ENCODE assay signal across 11 cellular contexts in the genomic region with DNA sequence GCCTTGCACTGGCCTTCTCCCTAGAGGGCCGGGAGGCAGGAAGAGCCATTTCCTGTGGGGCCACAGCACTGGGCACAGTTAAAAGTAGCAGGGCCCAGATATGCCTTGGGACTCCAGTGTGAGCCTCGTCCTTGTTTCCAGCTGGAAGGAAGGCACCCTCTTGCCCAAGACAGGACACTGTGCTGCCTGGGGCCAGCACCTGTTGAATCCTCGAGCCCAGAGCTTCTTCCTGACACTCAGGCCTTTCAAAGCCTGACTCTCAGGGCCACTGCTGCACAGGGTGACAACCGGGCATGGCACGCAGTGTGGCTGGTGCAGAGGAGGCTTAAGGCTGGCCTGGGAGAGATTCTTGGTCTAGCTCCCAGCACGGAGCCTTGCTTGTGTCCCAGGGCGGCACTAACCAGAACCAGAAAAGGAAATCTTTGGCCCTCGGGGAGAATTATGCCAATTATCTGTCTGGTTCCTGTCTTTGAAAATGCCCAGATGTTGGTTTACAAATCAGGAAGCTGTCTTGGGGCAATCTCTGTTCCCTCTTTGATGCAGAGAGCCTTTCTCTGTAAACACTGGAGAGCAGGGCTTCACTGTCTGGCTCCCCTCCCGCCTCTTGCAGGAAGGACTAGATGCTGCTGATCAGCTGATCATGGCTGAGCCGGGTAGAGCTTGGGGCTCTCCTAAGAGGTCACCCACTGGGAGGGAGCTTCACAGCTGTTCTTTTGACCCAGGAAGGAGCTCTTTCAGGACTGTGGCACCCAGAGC. TPM values are rescaled to one million over a fixed set of nuclear protein-coding genes. Genes with fewer than 3 reads are reported as not detected.
DNase-seq lines count a peak whose midpoint lies in the region; ATAC-seq and TF ChIP-seq lines count a peak whose summit lies in the region.
"Had no signal": no experiment of that assay in that cellular context is flagged by ENCODE, and none has a peak within 500 bp of the region (broad histone marks: within the 10 kb centered on the region; RNA-seq: fewer than 3 reads in every experiment).

No MANE protein-coding gene starts in this region.

- DNase-seq in WTC11 (ENCODE audit: low spot score) (no peak), hippocampal formation (lab: John Stamatoyannopoulos, UW) (peak; percentile 48 to 67), DMS79 (lab: John Stamatoyannopoulos, UW) (no peak), omental fat pad (ENCODE audit: low spot score) (no peak)
- DNase-seq in stimulated activated effector memory CD8-positive, alpha-beta T cell treated with anti-CD3 and anti-CD28 coated beads, Interleukin-12 subunit alpha, Interleukin-12 subunit beta, amount 100 ng/mL, for 72 hours (ENCODE audit: low spot score in 2 of 2): no peak
- no peak for DNase-seq in activated naive CD4-positive, alpha-beta T cell (lab: John Stamatoyannopoulos, UW)
- DNase-seq: natural killer cell had no signal

- POLR2A ChIA-PET in WTC11 (lab: Charles Lee): no interaction called here

- H3K9me3 Mint-ChIP-seq in WTC11: peaks cover 6% of the 10 kb centered on the region
- H3K9me3 Mint-ChIP-seq in stimulated activated effector memory CD8-positive, alpha-beta T cell treated with anti-CD3 and anti-CD28 coated beads, Interleukin-12 subunit alpha, Interleukin-12 subunit beta, amount 100 ng/mL, for 72 hours: peaks cover 3% of the 10 kb centered on the region
- H3K9me3 Mint-ChIP-seq: natural killer cell had no signal

- H3K27ac ChIP-seq in KOPT-K1 (ENCODE audit: low read depth, low read length, poor library complexity, severe bottlenecking): peak overlapping the region; percentile 99
- H3K27ac ChIP-seq: SJSA1 had no signal

- peaks cover 9% of the 10 kb centered on the region for H3K36me3 Mint-ChIP-seq in WTC11
- peaks cover 37% of the 10 kb centered on the region for H3K36me3 Mint-ChIP-seq in stimulated activated effector memory CD8-positive, alpha-beta T cell treated with anti-CD3 and anti-CD28 coated beads, Interleukin-12 subunit alpha, Interleukin-12 subunit beta, amount 100 ng/mL, for 72 hours
- H3K36me3 Mint-ChIP-seq: natural killer cell had no signal

- CTCF ChIA-PET in WTC11 (lab: Charles Lee): interaction anchor here (1.0 to 1.5 kb wide), 3 partner anchors 9 to 243 kb away, joined by 3 to 5 read pairs (median 4); partner anchors contain the start of gene ZNRF1

- no peak overlapping the region for H3K4me3 Mint-ChIP-seq in WTC11
- no peak overlapping the region for H3K4me3 Mint-ChIP-seq in stimulated activated effector memory CD8-positive, alpha-beta T cell treated with anti-CD3 and anti-CD28 coated beads, Interleukin-12 subunit alpha, Interleukin-12 subunit beta, amount 100 ng/mL, for 72 hours
- H3K4me3 Mint-ChIP-seq: natural killer cell had no signal

- TF ChIP-seq CTCF in WTC11 (IDR thresholded peaks at IDR 0.05): no peak
- no peak for TF ChIP-seq CTCF in omental fat pad (IDR thresholded peaks at IDR 0.05)

- H3K36me3 ChIP-seq in KOPT-K1 (ENCODE audit: insufficient read depth, low read length): peaks cover 57% of the 10 kb centered on the region
- H3K36me3 ChIP-seq: thoracic aorta had no signal

- peaks cover 28% of the 10 kb centered on the region for H3K4me1 Mint-ChIP-seq in WTC11
- peaks cover 70% of the 10 kb centered on the region for H3K4me1 Mint-ChIP-seq in stimulated activated effector memory CD8-positive, alpha-beta T cell treated with anti-CD3 and anti-CD28 coated beads, Interleukin-12 subunit alpha, Interleukin-12 subunit beta, amount 100 ng/mL, for 72 hours

- ATAC-seq in WTC11: no peak
- no peak for ATAC-seq in stimulated activated effector memory CD8-positive, alpha-beta T cell treated with anti-CD3 and anti-CD28 coated beads, Interleukin-12 subunit alpha, Interleukin-12 subunit beta, amount 100 ng/mL, for 72 hours
- no peak for ATAC-seq in omental fat pad (ENCODE audit: low FRiP score)
- ATAC-seq in GM21528 (IDR thresholded peaks at IDR 0.05; ENCODE audit: low FRiP score, unreplicated experiment): no peak

- H3K27me3 Mint-ChIP-seq in WTC11 (ENCODE audit: low read depth): no peaks in the 10 kb centered on the region

- no peaks in the 10 kb centered on the region for H3K9me3 ChIP-seq in KOPT-K1 (ENCODE audit: insufficient read depth, low read length, poor library complexity, severe bottlenecking)
- H3K9me3 ChIP-seq: SJSA1, thoracic aorta had no signal

- peak overlapping the region; percentile 70 for H3K27ac Mint-ChIP-seq in WTC11
- peak overlapping the region; percentile 54 for H3K27ac Mint-ChIP-seq in stimulated activated effector memory CD8-positive, alpha-beta T cell treated with anti-CD3 and anti-CD28 coated beads, Interleukin-12 subunit alpha, Interleukin-12 subunit beta, amount 100 ng/mL, for 72 hours
- H3K27ac Mint-ChIP-seq: natural killer cell had no signal

TF ChIP-seq in WTC11, 78 proteins besides CTCF, POLR2A, EP300 and RAD21:
- no peak for TF ChIP-seq MYBL2 (CRISPR knock-in tag; IDR thresholded peaks at IDR 0.05)
- no peak for TF ChIP-seq PRRX2 (CRISPR knock-in tag; IDR thresholded peaks at IDR 0.05)
- no peak for TF ChIP-seq E2F5 (CRISPR knock-in tag; IDR thresholded peaks at IDR 0.05)
- no peak for TF ChIP-seq TP53 (CRISPR knock-in tag; IDR thresholded peaks at IDR 0.05)
- no peak for TF ChIP-seq STAT6 (CRISPR knock-in tag; conservative IDR thresholded peaks at IDR 0.05; ENCODE audit: low read depth)
- TF ChIP-seq HMGA2 (CRISPR knock-in tag; IDR thresholded peaks at IDR 0.05): no peak
- no peak for TF ChIP-seq SOX15 (CRISPR knock-in tag; IDR thresholded peaks at IDR 0.05)
- TF ChIP-seq NR3C1 (CRISPR knock-in tag; conservative IDR thresholded peaks at IDR 0.05; ENCODE audit: low read depth): no peak
- no peak for TF ChIP-seq ELF4 (CRISPR knock-in tag; IDR thresholded peaks at IDR 0.05; ENCODE audit: low read depth)
- no peak for TF ChIP-seq FOXK1 (CRISPR knock-in tag; IDR thresholded peaks at IDR 0.05)
- no peak for TF ChIP-seq NR1H2 (CRISPR knock-in tag; IDR thresholded peaks at IDR 0.05)

RNA-seq across cellular contexts. Expression of gene LDHD, which starts 11.1 kb away (rescaled TPM):
- 12.3 to 12.6 TPM (median 12.3 TPM) in 3 replicates for total RNA-seq in WTC11 (2021)
- total RNA-seq in omental fat pad: 10 to 100 TPM; 10.2 to 52.5 (median 17.4) TPM

RNA-seq across cellular contexts. Expression of gene ZFP1, which starts 42.8 kb away (rescaled TPM):
- total RNA-seq in WTC11 (2021) (9.7 to 11.7 TPM (median 10.3 TPM) in 3 replicates), omental fat pad (10 to 100 TPM in 1 of 4 donors, 1 to 10 TPM in 3; 5.5 to 12.6 (median 7.0) TPM)

Comparison
In these comparisons a context has a peak if more than half of its experiments do, and no peak if none do; other contexts are left out.
1. DNase-seq: peak in hippocampal formation (2 of 2); none in WTC11 (single experiment), stimulated activated effector memory CD8-positive, alpha-beta T cell treated with anti-CD3 and anti-CD28 coated beads, Interleukin-12 subunit alpha, Interleukin-12 subunit beta, amount 100 ng/mL, for 72 hours (0 of 2), DMS79 (single experiment), activated naive CD4-positive, alpha-beta T cell (0 of 4) and omental fat pad (single experiment).